8 cellular contexts compared by ENCODE assay signal in genomic region chr2:121838561-121838960, GRCh38.
"Had no signal": no experiment of that assay in that cellular context is flagged by ENCODE, and none has a peak within 500 bp of the region (broad histone marks: within the 10 kb centered on the region; RNA-seq: fewer than 3 reads in every experiment).

No MANE protein-coding gene starts in this region.

- FAIRE-seq: H1, H54, HTR-8/SVneo had no signal

- ATAC-seq: GM23338 had no signal

- DNase-seq: H9, HCEC 1CT, KBM-7 had no signal

- H3K4me1 Mint-ChIP-seq: GM23338, H9, IgD-negative memory B cell had no signal

- H3K27ac Mint-ChIP-seq: GM23338, IgD-negative memory B cell had no signal

- H2AFZ ChIP-seq: GM23338 had no signal

- H3K4me2 ChIP-seq: GM23338 had no signal

- H3K4me3 Mint-ChIP-seq: GM23338, H9, IgD-negative memory B cell had no signal

- H3K4me3 ChIP-seq: GM23338 had no signal
